ENCODE assay signal across 18 cellular contexts in the genomic region with DNA sequence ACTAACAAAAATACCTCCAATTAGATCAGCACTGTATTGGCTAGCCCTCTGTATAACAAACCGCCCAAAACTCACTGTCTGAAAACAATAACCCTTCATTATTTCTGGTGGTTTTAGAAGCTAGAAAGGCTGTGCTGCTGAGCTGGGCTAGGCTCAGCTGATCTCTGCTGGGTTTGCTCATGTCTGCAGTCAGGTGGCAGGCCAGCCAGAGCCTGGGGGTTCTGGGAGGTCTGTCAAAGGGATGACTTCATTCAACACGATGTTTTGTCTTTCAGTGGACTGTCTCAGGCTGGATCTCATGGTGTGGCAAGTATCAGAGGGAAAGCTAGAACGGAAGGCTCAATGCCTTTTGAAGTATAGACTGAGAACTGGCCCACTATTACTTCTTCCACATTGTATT.
A peak's percentile ranks its signal among the peaks of the same experiment; 100 is the strongest.
DNase-seq lines count a peak whose midpoint lies in the region; ATAC-seq and TF ChIP-seq lines count a peak whose summit lies in the region.
"Had no signal": no experiment of that assay in that cellular context is flagged by ENCODE, and none has a peak within 500 bp of the region (broad histone marks: within the 10 kb centered on the region; RNA-seq: fewer than 3 reads in every experiment).

No MANE protein-coding gene starts in this region.

- peaks cover 7% of the 10 kb centered on the region; the same call in 1 of the 2 replicates for H3K4me1 ChIP-seq in GM23338 (ENCODE audit: insufficient read depth)

- no peaks in the 10 kb centered on the region for H3F3A ChIP-seq in GM23338 (replicated peaks; ENCODE audit: low read depth)

- no peaks in the 10 kb centered on the region for H4K20me1 ChIP-seq in GM23338 (replicated peaks; ENCODE audit: insufficient read depth)
- H4K20me1 ChIP-seq: BLaER1 treated with 17β-estradiol and CSF1 and Interleukin-3, amounts not matched to agents 10 nM and 100 nM had no signal

- ATAC-seq in GM23338: no peak
- no peak for ATAC-seq in GM21515 (IDR thresholded peaks at IDR 0.05; ENCODE audit: unreplicated experiment)
- ATAC-seq: HCT116 had no signal

- no peaks in the 10 kb centered on the region for H3K36me3 ChIP-seq in GM23338 (ENCODE audit: insufficient read depth)
- H3K36me3 ChIP-seq: BLaER1 treated with 17β-estradiol and CSF1 and Interleukin-3, amounts not matched to agents 10 nM and 100 nM had no signal

- no peaks in the 10 kb centered on the region for H3K27me3 ChIP-seq in GM23338 (ENCODE audit: insufficient read depth)
- H3K27me3 ChIP-seq: BLaER1 treated with 17β-estradiol and CSF1 and Interleukin-3, amounts not matched to agents 10 nM and 100 nM had no signal

- H3K27ac ChIP-seq in GM23338 (ENCODE audit: low read depth) (no peak overlapping the region), substantia nigra (ENCODE audit: low read depth, low read length, poor library complexity, severe bottlenecking) (peak overlapping the region; percentile 13)
- H3K27ac ChIP-seq: BLaER1 treated with 17β-estradiol and CSF1 and Interleukin-3, amounts not matched to agents 10 nM and 100 nM had no signal

- H2AFZ ChIP-seq in GM23338: peak overlapping the region; percentile 75

- H3K79me2 ChIP-seq in GM23338 (replicated peaks; ENCODE audit: insufficient read depth): no peaks in the 10 kb centered on the region

- DNase-seq in GM23338 (ENCODE audit: low spot score) (no peak), islet precursor cell (peak; percentile 59), nephron progenitor cell (no peak), substantia nigra (lab: John Stamatoyannopoulos, UW) (peak in 1 of 49 donors; percentile 8), NCI-H1092 (lab: John Stamatoyannopoulos, UW) (no peak), UCSD-AML1 (lab: John Stamatoyannopoulos, UW; ENCODE audit: unreplicated experiment) (no peak), cortex of kidney (lab: John Stamatoyannopoulos, UW) (no peak)
- DNase-seq: Calu3; CD4-positive, alpha-beta memory T cell; COR-L47; DMS53; DMS79 treated with DMSO at 0.1 percent for 48 hours; GF-D8; H9 had no signal

- H3K27me3 Mint-ChIP-seq in GM23338 (ENCODE audit: insufficient read depth, low read depth, poor library complexity) (peaks cover 3% of the 10 kb centered on the region), nephron progenitor cell (ENCODE audit: low read depth, poor library complexity) (no peaks in the 10 kb centered on the region)
- H3K27me3 Mint-ChIP-seq: CD4-positive, alpha-beta memory T cell had no signal

- no peaks in the 10 kb centered on the region for H3K36me3 Mint-ChIP-seq in GM23338 (ENCODE audit: low read depth)
- H3K36me3 Mint-ChIP-seq in nephron progenitor cell (ENCODE audit: low read depth): no peaks in the 10 kb centered on the region
- H3K36me3 Mint-ChIP-seq: CD4-positive, alpha-beta memory T cell had no signal

- no peak overlapping the region for H3K4me3 ChIP-seq in GM23338
- H3K4me3 ChIP-seq: BLaER1 treated with 17β-estradiol and CSF1 and Interleukin-3, amounts not matched to agents 10 nM and 100 nM had no signal

- TF ChIP-seq CTCF in GM23338 (conservative IDR thresholded peaks at IDR 0.05; ENCODE audit: low read depth in 2 of 2): no peak
- no peak for TF ChIP-seq CTCF in nephron progenitor cell (IDR thresholded peaks at IDR 0.05)

- no peaks in the 10 kb centered on the region; the same call in 1 of the 2 replicates for H3K9me2 ChIP-seq in GM23338 (ENCODE audit: insufficient read depth)

- H3K27ac Mint-ChIP-seq in GM23338 (no peak overlapping the region), nephron progenitor cell (peak overlapping the region; percentile 12)
- H3K27ac Mint-ChIP-seq: B cell; CD4-positive, alpha-beta memory T cell; H9 had no signal

- no peak overlapping the region for H3K4me3 Mint-ChIP-seq in GM23338
- no peak overlapping the region for H3K4me3 Mint-ChIP-seq in nephron progenitor cell
- H3K4me3 Mint-ChIP-seq: B cell; CD4-positive, alpha-beta memory T cell; H9 had no signal

- no peaks in the 10 kb centered on the region for H3K9me3 Mint-ChIP-seq in GM23338
- H3K9me3 Mint-ChIP-seq in nephron progenitor cell: no peaks in the 10 kb centered on the region
- H3K9me3 Mint-ChIP-seq: H9 had no signal

- no peak overlapping the region for H3K4me2 ChIP-seq in GM23338
- H3K4me2 ChIP-seq: BLaER1 treated with 17β-estradiol and CSF1 and Interleukin-3, amounts not matched to agents 10 nM and 100 nM had no signal

- H3K4me1 Mint-ChIP-seq in GM23338 (peaks cover 17% of the 10 kb centered on the region), nephron progenitor cell (no peaks in the 10 kb centered on the region)

TF ChIP-seq in GM23338, 12 proteins besides CTCF, POLR2A, EP300 and RAD21:
- no peak for TF ChIP-seq STAT1 (IDR thresholded peaks at IDR 0.05; ENCODE audit: unreplicated experiment)
- no peak for TF ChIP-seq ZNF114 (CRISPR knock-in tag; IDR thresholded peaks at IDR 0.05)
- no peak for TF ChIP-seq REST (IDR thresholded peaks at IDR 0.05; ENCODE audit: unreplicated experiment)
- no peak for TF ChIP-seq ETS1 (IDR thresholded peaks at IDR 0.05)
